ENCODE assay signal across 13 cellular contexts in the genomic region with DNA sequence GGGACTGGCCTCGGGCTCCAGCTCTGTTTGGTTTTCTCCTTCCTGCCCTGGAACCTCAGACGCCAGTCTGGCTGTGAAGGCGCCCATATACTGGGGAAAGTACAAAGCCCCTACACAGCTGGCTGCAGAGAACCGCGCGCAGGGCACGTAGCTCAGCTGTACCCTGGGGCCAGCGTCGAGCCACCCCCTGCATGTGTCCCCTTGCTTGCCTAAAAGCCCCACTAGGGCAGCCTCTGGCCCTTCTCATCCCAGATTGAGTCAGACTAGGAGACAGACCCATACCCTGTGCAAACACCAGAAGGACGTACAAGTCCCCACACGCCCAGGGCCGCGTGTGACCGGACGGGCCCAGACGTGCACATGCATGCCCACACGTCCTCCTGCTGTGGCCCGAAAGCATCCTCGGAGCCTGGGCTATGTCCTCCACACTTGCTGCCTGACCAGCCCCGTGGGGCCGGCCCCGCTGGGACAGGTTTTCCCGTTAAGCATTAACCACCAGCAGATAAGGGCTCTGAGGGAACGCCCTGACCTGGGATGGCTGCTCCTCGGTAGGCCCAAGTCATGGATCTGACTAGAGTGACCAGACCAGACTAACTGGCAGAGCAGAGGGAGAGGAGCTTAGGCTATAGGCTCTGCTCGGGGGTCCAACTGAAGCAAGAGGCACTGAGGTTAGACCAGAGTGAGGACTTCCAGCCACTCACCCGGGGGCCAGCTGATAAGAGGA. TPM values are rescaled to one million over a fixed set of nuclear protein-coding genes. Genes with fewer than 3 reads are reported as not detected.
A peak's percentile ranks its signal among the peaks of the same experiment; 100 is the strongest.
DNase-seq lines count a peak whose midpoint lies in the region; ATAC-seq and TF ChIP-seq lines count a peak whose summit lies in the region.
"Had no signal": no experiment of that assay in that cellular context is flagged by ENCODE, and none has a peak within 500 bp of the region (broad histone marks: within the 10 kb centered on the region; RNA-seq: fewer than 3 reads in every experiment).

No MANE protein-coding gene starts in this region.

- H3K4me3 ChIP-seq in liver (ENCODE audit: low read depth in 1 of 3, low read length in 3 of 3) = no peak overlapping the region
- no peak overlapping the region for H3K4me3 ChIP-seq in urinary bladder (ENCODE audit: low read depth, low read length)

- no peaks in the 10 kb centered on the region for H3K9me3 ChIP-seq in liver (ENCODE audit: control insufficient read depth in 4 of 4, low read length in 3 of 4)

- intact Hi-C loops in Right ventricle myocardium inferior (cut with DNase I) = no loop called here
- intact Hi-C loops in Right ventricle myocardium superior (cut with DNase I) = loop anchor here (2.0 kb wide), 1 partner anchor 136 kb away; no protein-coding TSS in a partner anchor

- TF ChIP-seq RAD21 in liver (IDR thresholded peaks at IDR 0.05) = peak; percentile 45 to 63

- no peak for ATAC-seq in Right ventricle myocardium inferior
- no peak for ATAC-seq in Right ventricle myocardium superior (ENCODE audit: poor library complexity)
- ATAC-seq: effector memory CD8-positive, alpha-beta T cell; right cardiac atrium had no signal

- H3K9ac ChIP-seq in liver (ENCODE audit: low read depth in 1 of 2, low read length in 2 of 2) = no peak overlapping the region

- TF ChIP-seq CTCF in liver (IDR thresholded peaks at IDR 0.05; ENCODE audit: low read depth, low read length, missing input control) = no peak

- no peaks in the 10 kb centered on the region for H3K27me3 ChIP-seq in liver (ENCODE audit: control insufficient read depth in 4 of 4, insufficient read depth in 4 of 4, low read length in 3 of 4)

- H3K4me1 ChIP-seq in liver (ENCODE audit: control insufficient read depth in 4 of 4, insufficient read depth in 4 of 4, low read length in 3 of 4) (peaks cover 8 to 35% (median 20%) of the 10 kb centered on the region in 4 donors), urinary bladder (ENCODE audit: insufficient read depth) (no peaks in the 10 kb centered on the region)

- DNase-seq in Right ventricle myocardium inferior (ENCODE audit: missing footprints) = peak; percentile 53
- no peak for DNase-seq in Right ventricle myocardium superior
- peak; percentile 75 for DNase-seq in SW480 (ENCODE audit: low spot score)
- DNase-seq in NCI-H510A (lab: John Stamatoyannopoulos, UW) = no peak
- no peak for DNase-seq in stimulated activated CD4-positive, alpha-beta T cell treated with anti-CD3 and anti-CD28 coated beads, Interleukin-1b, Interleukin-23, amount 100 ng/mL, for 48 hours
- DNase-seq in dermis blood vessel endothelial cell = no peak
- DNase-seq: activated gamma-delta T cell treated with Interleukin-2 at 50 U/mL for 16 hours; effector memory CD8-positive, alpha-beta T cell; NCI-H187; T1000 had no signal

- no peak overlapping the region for H3K27ac ChIP-seq in liver (ENCODE audit: low read depth in 1 of 2, low read length in 2 of 2)
- H3K27ac ChIP-seq in urinary bladder (ENCODE audit: low read depth) = peak overlapping the region; percentile 64

- 39% methylated on average over 27 of the region's 27 CpGs for WGBS in liver
- WGBS in urinary bladder = 74% methylated on average over 27 of the region's 27 CpGs

- H3K36me3 ChIP-seq in liver (ENCODE audit: control insufficient read depth in 4 of 4, insufficient read depth in 3 of 4, low read depth in 1 of 4, low read length in 3 of 4) (no peaks in the 10 kb centered on the region), urinary bladder (ENCODE audit: insufficient read depth) (no peaks in the 10 kb centered on the region)

TF ChIP-seq in liver, 16 proteins besides CTCF, POLR2A, EP300 and RAD21:
- peak; percentile 55 for TF ChIP-seq SP1 (IDR thresholded peaks at IDR 0.05)
- TF ChIP-seq, protein P1, sequence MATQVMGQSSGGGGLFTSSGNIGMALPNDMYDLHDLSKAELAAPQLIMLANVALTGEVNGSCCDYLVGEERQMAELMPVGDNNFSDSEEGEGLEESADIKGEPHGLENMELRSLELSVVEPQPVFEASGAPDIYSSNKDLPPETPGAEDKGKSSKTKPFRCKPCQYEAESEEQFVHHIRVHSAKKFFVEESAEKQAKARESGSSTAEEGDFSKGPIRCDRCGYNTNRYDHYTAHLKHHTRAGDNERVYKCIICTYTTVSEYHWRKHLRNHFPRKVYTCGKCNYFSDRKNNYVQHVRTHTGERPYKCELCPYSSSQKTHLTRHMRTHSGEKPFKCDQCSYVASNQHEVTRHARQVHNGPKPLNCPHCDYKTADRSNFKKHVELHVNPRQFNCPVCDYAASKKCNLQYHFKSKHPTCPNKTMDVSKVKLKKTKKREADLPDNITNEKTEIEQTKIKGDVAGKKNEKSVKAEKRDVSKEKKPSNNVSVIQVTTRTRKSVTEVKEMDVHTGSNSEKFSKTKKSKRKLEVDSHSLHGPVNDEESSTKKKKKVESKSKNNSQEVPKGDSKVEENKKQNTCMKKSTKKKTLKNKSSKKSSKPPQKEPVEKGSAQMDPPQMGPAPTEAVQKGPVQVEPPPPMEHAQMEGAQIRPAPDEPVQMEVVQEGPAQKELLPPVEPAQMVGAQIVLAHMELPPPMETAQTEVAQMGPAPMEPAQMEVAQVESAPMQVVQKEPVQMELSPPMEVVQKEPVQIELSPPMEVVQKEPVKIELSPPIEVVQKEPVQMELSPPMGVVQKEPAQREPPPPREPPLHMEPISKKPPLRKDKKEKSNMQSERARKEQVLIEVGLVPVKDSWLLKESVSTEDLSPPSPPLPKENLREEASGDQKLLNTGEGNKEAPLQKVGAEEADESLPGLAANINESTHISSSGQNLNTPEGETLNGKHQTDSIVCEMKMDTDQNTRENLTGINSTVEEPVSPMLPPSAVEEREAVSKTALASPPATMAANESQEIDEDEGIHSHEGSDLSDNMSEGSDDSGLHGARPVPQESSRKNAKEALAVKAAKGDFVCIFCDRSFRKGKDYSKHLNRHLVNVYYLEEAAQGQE (IDR thresholded peaks at IDR 0.05) = no peak
- peak in 1 of 2 donors; percentile 5 for TF ChIP-seq HNF4A (conservative IDR thresholded peaks at IDR 0.05)
- TF ChIP-seq, protein P2, sequence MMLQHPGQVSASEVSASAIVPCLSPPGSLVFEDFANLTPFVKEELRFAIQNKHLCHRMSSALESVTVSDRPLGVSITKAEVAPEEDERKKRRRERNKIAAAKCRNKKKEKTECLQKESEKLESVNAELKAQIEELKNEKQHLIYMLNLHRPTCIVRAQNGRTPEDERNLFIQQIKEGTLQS (IDR thresholded peaks at IDR 0.05) = no peak
- TF ChIP-seq, protein P3, sequence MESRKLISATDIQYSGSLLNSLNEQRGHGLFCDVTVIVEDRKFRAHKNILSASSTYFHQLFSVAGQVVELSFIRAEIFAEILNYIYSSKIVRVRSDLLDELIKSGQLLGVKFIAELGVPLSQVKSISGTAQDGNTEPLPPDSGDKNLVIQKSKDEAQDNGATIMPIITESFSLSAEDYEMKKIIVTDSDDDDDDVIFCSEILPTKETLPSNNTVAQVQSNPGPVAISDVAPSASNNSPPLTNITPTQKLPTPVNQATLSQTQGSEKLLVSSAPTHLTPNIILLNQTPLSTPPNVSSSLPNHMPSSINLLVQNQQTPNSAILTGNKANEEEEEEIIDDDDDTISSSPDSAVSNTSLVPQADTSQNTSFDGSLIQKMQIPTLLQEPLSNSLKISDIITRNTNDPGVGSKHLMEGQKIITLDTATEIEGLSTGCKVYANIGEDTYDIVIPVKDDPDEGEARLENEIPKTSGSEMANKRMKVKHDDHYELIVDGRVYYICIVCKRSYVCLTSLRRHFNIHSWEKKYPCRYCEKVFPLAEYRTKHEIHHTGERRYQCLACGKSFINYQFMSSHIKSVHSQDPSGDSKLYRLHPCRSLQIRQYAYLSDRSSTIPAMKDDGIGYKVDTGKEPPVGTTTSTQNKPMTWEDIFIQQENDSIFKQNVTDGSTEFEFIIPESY (IDR thresholded peaks at IDR 0.05) = no peak
- TF ChIP-seq FOXA1 (IDR thresholded peaks at IDR 0.05) = no peak
- peak; percentile 64 for TF ChIP-seq YY1 (IDR thresholded peaks at IDR 0.05)
- TF ChIP-seq, protein P4, sequence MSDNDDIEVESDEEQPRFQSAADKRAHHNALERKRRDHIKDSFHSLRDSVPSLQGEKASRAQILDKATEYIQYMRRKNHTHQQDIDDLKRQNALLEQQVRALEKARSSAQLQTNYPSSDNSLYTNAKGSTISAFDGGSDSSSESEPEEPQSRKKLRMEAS (IDR thresholded peaks at IDR 0.05) = no peak
- TF ChIP-seq JUND (IDR thresholded peaks at IDR 0.05) = no peak
- TF ChIP-seq RXRA (IDR thresholded peaks at IDR 0.05) = peak; percentile 44 to 52
- TF ChIP-seq HNF4G (IDR thresholded peaks at IDR 0.05) = no peak
- no peak for TF ChIP-seq NR2F2 (IDR thresholded peaks at IDR 0.05)
- TF ChIP-seq TAF1 (conservative IDR thresholded peaks at IDR 0.05) = no peak
- TF ChIP-seq GABPA (IDR thresholded peaks at IDR 0.05 in 1 of 2, conservative IDR thresholded peaks at IDR 0.05 in 1 of 2) = no peak
- no peak for TF ChIP-seq FOXA2 (IDR thresholded peaks at IDR 0.05)
TF ChIP-seq in liver: peak in this region for 4.

RNA-seq across cellular contexts. Expression of a gene that starts 4.1 kb away (rescaled TPM):
- total RNA-seq in Right ventricle myocardium inferior = not detected
- total RNA-seq in Right ventricle myocardium superior = not detected
- total RNA-seq in liver = under 1 TPM; 0.17 to 0.28 TPM
- under 1 TPM; 0.43 to 0.99 TPM for polyA plus RNA-seq in liver
- 3.4 TPM for total RNA-seq in urinary bladder
- polyA plus RNA-seq in urinary bladder = 35.6 TPM
- not detected in 2 replicates for total RNA-seq in dermis blood vessel endothelial cell
- total RNA-seq: right cardiac atrium had no signal
- polyA plus RNA-seq: right cardiac atrium had no signal

RNA-seq across cellular contexts. Expression of a gene that starts 8.1 kb away (rescaled TPM):
- total RNA-seq in Right ventricle myocardium inferior (0.35 TPM), Right ventricle myocardium superior (not detected), liver (under 1 TPM in 1 of 2 donors, not detected in 1; 0.28 TPM), urinary bladder (32.6 TPM), dermis blood vessel endothelial cell (not detected in 2 replicates)
- polyA plus RNA-seq in liver (under 1 TPM in 1 of 2 donors, not detected in 1; 0.22 TPM), urinary bladder (4.6 TPM)
- total RNA-seq: right cardiac atrium had no signal
- polyA plus RNA-seq: right cardiac atrium had no signal

RNA-seq across cellular contexts. Expression of a gene that starts 22.2 kb away (rescaled TPM):
- total RNA-seq in Right ventricle myocardium inferior (22.5 TPM), Right ventricle myocardium superior (23.0 TPM), liver (1 to 10 TPM; 5.0 to 7.7 TPM), urinary bladder (50.7 TPM), dermis blood vessel endothelial cell (0.42 TPM in 1 of 2 replicates, not detected in the other)
- polyA plus RNA-seq in liver (1 to 10 TPM; 5.2 to 6.3 TPM), urinary bladder (160 TPM)

Comparison
In these comparisons a context has a peak if more than half of its experiments do, and no peak if none do; other contexts are left out.
1. DNase-seq: peak in Right ventricle myocardium inferior (single experiment) and SW480 (single experiment); none in Right ventricle myocardium superior (single experiment), NCI-H510A (single experiment), stimulated activated CD4-positive, alpha-beta T cell treated with anti-CD3 and anti-CD28 coated beads, Interleukin-1b, Interleukin-23, amount 100 ng/mL, for 48 hours (single experiment) and dermis blood vessel endothelial cell (single experiment).
2. RNA of a gene that starts 8.1 kb away (total RNA-seq): 32.6 TPM in urinary bladder (single experiment); 0.35 TPM in Right ventricle myocardium inferior (single experiment), 0.28 TPM in liver, not detected in Right ventricle myocardium superior (single experiment) and not detected in dermis blood vessel endothelial cell; every median in the first group is over 10 times any median in the second.